ENCODE assay signal across 24 cellular contexts in genomic region chr12:5593998-5594397, GRCh38.
A peak's percentile ranks its signal among the peaks of the same experiment; 100 is the strongest.
DNase-seq lines count a peak whose midpoint lies in the region; ATAC-seq, FAIRE-seq and TF ChIP-seq lines count a peak whose summit lies in the region.
"Had no signal": no experiment of that assay in that cellular context is flagged by ENCODE, and none has a peak within 500 bp of the region (broad histone marks: within the 10 kb centered on the region; RNA-seq: fewer than 3 reads in every experiment).

No MANE protein-coding gene starts in this region.

- H3K79me2 ChIP-seq in astrocyte (ENCODE audit: insufficient read depth, low read length) (no peaks in the 10 kb centered on the region), HepG2 (ENCODE audit: insufficient read depth, low read length) (no peaks in the 10 kb centered on the region)

- H3K9ac ChIP-seq in astrocyte (ENCODE audit: low read length), result no peak overlapping the region
- H3K9ac ChIP-seq in HepG2 (ENCODE audit: insufficient read depth, low read depth, low read length), result no peak overlapping the region
- H3K9ac ChIP-seq: BLaER1 treated with 17β-estradiol and CSF1 and Interleukin-3, amounts not matched to agents 10 nM and 100 nM had no signal

- no peak for TF ChIP-seq CTCF in D721Med (IDR thresholded peaks at IDR 0.05; ENCODE audit: insufficient read depth, missing control alignments)
- TF ChIP-seq CTCF in astrocyte (IDR thresholded peaks at IDR 0.05; ENCODE audit: insufficient read depth, low read depth, low read length), result no peak
- no peak for TF ChIP-seq CTCF in HepG2 (CRISPR knock-in tag; IDR thresholded peaks at IDR 0.05)

- no peak overlapping the region for H3K4me3 Mint-ChIP-seq in astrocyte (ENCODE audit: unreplicated experiment)
- H3K4me3 Mint-ChIP-seq: CD14-positive monocyte; CD4-positive, alpha-beta T cell; CD8-positive, alpha-beta memory T cell; HFFc6 had no signal

- H3K4me1 Mint-ChIP-seq in astrocyte (ENCODE audit: low read depth, unreplicated experiment), result peaks cover 2% of the 10 kb centered on the region
- H3K4me1 Mint-ChIP-seq: CD14-positive monocyte; CD8-positive, alpha-beta memory T cell had no signal

- H3K36me3 ChIP-seq in astrocyte (ENCODE audit: insufficient read depth, low read length) (no peaks in the 10 kb centered on the region), HepG2 (replicated peaks in 1 of 2; ENCODE audit: control insufficient read depth in 1 of 2, insufficient read depth in 2 of 2, low read length in 2 of 2) (no peaks in the 10 kb centered on the region)
- H3K36me3 ChIP-seq: BE2C; BLaER1 treated with 17β-estradiol and CSF1 and Interleukin-3, amounts not matched to agents 10 nM and 100 nM; HAP-1 had no signal

- TF ChIP-seq RAD21 in HepG2 (CRISPR knock-in tag; IDR thresholded peaks at IDR 0.05), result no peak

- BruUV-seq in HepG2 (replicated peaks; lab: Mats Ljungman, UMichigan), result no TSS peak

- no peak for TF ChIP-seq EP300 in HepG2 (IDR thresholded peaks at IDR 0.05; ENCODE audit: low read depth in 2 of 2, low read length in 2 of 2)
- no peak for TF ChIP-seq EP300 in HepG2 (CRISPR knock-in tag; IDR thresholded peaks at IDR 0.05; ENCODE audit: borderline replicate concordance)

- DNase-seq in D721Med (ENCODE audit: insufficient read length, low spot score) (no peak), astrocyte (ENCODE audit: low read depth) (no peak), HepG2 (ENCODE audit: low spot score) (no peak), NCI-H774 (lab: John Stamatoyannopoulos, UW) (no peak)
- DNase-seq in stimulated activated CD4-positive, alpha-beta T cell treated with anti-CD3 and anti-CD28 coated beads, Interleukin-4, amount 100 ng/mL, for 1 hour, result no peak
- DNase-seq: 8988T; ACHN; AML-193; BE2C; CD4-positive, alpha-beta T cell; CD8-positive, alpha-beta memory T cell; DMS53; DMS79 treated with DMSO at 0.1 percent for 48 hours; GF-D8; GOT3; HFFc6 had no signal

- H3K4me3 ChIP-seq in astrocyte (ENCODE audit: insufficient read depth, low read depth, low read length) (no peak overlapping the region), HepG2 (replicated peaks in 1 of 3; ENCODE audit: insufficient read depth in 1 of 3, low read depth in 2 of 3, low read length in 3 of 3) (no peak overlapping the region)
- H3K4me3 ChIP-seq: A549; BLaER1 treated with 17β-estradiol and CSF1 and Interleukin-3, amounts not matched to agents 10 nM and 100 nM; HAP-1 had no signal

- H3K4me1 ChIP-seq in astrocyte (ENCODE audit: insufficient read depth, low read length) (no peaks in the 10 kb centered on the region), HepG2 (ENCODE audit: insufficient read depth, low read length) (no peaks in the 10 kb centered on the region)
- H3K4me1 ChIP-seq: A549; BE2C; BLaER1 treated with 17β-estradiol and CSF1 and Interleukin-3, amounts not matched to agents 10 nM and 100 nM; HAP-1 had no signal

- FAIRE-seq in D721Med (lab: Jason Lieb, UNC) (peak; percentile 32), astrocyte (lab: Jason Lieb, UNC) (no peak), HepG2 (lab: Jason Lieb, UNC) (no peak)
- FAIRE-seq: A549, GM12891, GM18507, H54 had no signal

- intact Hi-C loops in HepG2 (cut with micrococcal nuclease; ENCODE audit: unreplicated experiment), result no loop called here

- TF ChIP-seq POLR2A in HepG2 (IDR thresholded peaks at IDR 0.05; ENCODE audit: insufficient read depth in 1 of 2, low read depth in 2 of 2, low read length in 2 of 2), result no peak

- H3K9me3 Mint-ChIP-seq in astrocyte (ENCODE audit: unreplicated experiment), result no peaks in the 10 kb centered on the region
- H3K9me3 Mint-ChIP-seq: CD4-positive, alpha-beta T cell; HFFc6 had no signal

- H4K20me1 ChIP-seq in astrocyte (ENCODE audit: insufficient read depth, low read length) (no peaks in the 10 kb centered on the region), HepG2 (ENCODE audit: insufficient read depth, low read length) (no peaks in the 10 kb centered on the region)
- H4K20me1 ChIP-seq: BLaER1 treated with 17β-estradiol and CSF1 and Interleukin-3, amounts not matched to agents 10 nM and 100 nM had no signal

- in situ Hi-C loops in HepG2 (cut with HindIII; ENCODE audit: extremely low pct_ligation_motif_present, low pct_unique_long_range_greater_than_20kb), result no loop called here

- H3K4me2 ChIP-seq in astrocyte (ENCODE audit: low read length) (no peak overlapping the region), HepG2 (ENCODE audit: low read depth, low read length) (no peak overlapping the region)
- H3K4me2 ChIP-seq: A549; BLaER1 treated with 17β-estradiol and CSF1 and Interleukin-3, amounts not matched to agents 10 nM and 100 nM had no signal

- H3K36me3 Mint-ChIP-seq in astrocyte (ENCODE audit: low read depth, unreplicated experiment), result no peaks in the 10 kb centered on the region
- H3K36me3 Mint-ChIP-seq: CD14-positive monocyte; CD8-positive, alpha-beta memory T cell had no signal

- no peak for ATAC-seq in HepG2
- no peak for ATAC-seq in GM21529 (IDR thresholded peaks at IDR 0.05; ENCODE audit: unreplicated experiment)
- ATAC-seq: A549 had no signal

- H3K27me3 ChIP-seq in astrocyte (ENCODE audit: insufficient read depth, low read length) (no peaks in the 10 kb centered on the region), HepG2 (ENCODE audit: control insufficient read depth in 1 of 2, insufficient read depth in 2 of 2, low read length in 2 of 2) (0 out of 5 replicates have a peak, but pooled peaks cover 0 to 6% of the 10 kb centered on the region in 2 experiments)
- H3K27me3 ChIP-seq: BLaER1 treated with 17β-estradiol and CSF1 and Interleukin-3, amounts not matched to agents 10 nM and 100 nM had no signal

- no peaks in the 10 kb centered on the region for H3K9me3 ChIP-seq in astrocyte (ENCODE audit: insufficient read depth, low read depth, low read length)
- no peaks in the 10 kb centered on the region for H3K9me3 ChIP-seq in HepG2 (ENCODE audit: low read length)
- H3K9me3 ChIP-seq: A549; BE2C; BLaER1 treated with 17β-estradiol and CSF1 and Interleukin-3, amounts not matched to agents 10 nM and 100 nM; HAP-1 had no signal

- CTCF ChIA-PET in HepG2 (lab: Yijun Ruan, JAX; ENCODE audit: low intra/inter-chr PET ratio, low total read pairs), result no interaction called here

- H3K27me3 Mint-ChIP-seq in astrocyte (ENCODE audit: low read depth, unreplicated experiment), result no peaks in the 10 kb centered on the region

- H2AFZ ChIP-seq in astrocyte (ENCODE audit: low read depth, low read length) (no peak overlapping the region), HepG2 (ENCODE audit: low read length) (no peak overlapping the region)

- H3K27ac ChIP-seq in astrocyte (ENCODE audit: low read depth, low read length), result no peak overlapping the region
- no peak overlapping the region for H3K27ac ChIP-seq in HepG2 (ENCODE audit: extremely low read length, insufficient read depth, low read length)
- H3K27ac ChIP-seq: A549; BLaER1 treated with 17β-estradiol and CSF1 and Interleukin-3, amounts not matched to agents 10 nM and 100 nM had no signal

- POLR2A ChIA-PET in HepG2 (lab: Yijun Ruan, JAX), result no interaction called here

- peak overlapping the region; percentile 36 for H3K27ac Mint-ChIP-seq in astrocyte (ENCODE audit: unreplicated experiment)
- H3K27ac Mint-ChIP-seq: CD14-positive monocyte; CD4-positive, alpha-beta T cell; CD8-positive, alpha-beta memory T cell; HFFc6 had no signal

TF ChIP-seq in HepG2, 621 proteins besides CTCF, POLR2A, EP300 and RAD21:
- TF ChIP-seq ZNF451 (CRISPR knock-in tag; IDR thresholded peaks at IDR 0.05) (no peak), CEBPB (IDR thresholded peaks at IDR 0.05; ENCODE audit: borderline replicate concordance, low read depth, low read length) (peak; percentile 13; the same call in 1 of the 2 replicates)
